ENCODE assay signal across 26 cellular contexts in genomic region chr20:47040506-47041125, GRCh38.
DNase-seq lines count a peak whose midpoint lies in the region; ATAC-seq, FAIRE-seq and TF ChIP-seq lines count a peak whose summit lies in the region.
"Had no signal": no experiment of that assay in that cellular context is flagged by ENCODE, and none has a peak within 500 bp of the region (broad histone marks: within the 10 kb centered on the region; RNA-seq: fewer than 3 reads in every experiment).

No MANE protein-coding gene starts in this region.

- POLR2A ChIA-PET in HEK293 (lab: Yijun Ruan, JAX) (no interaction called here), K562 (lab: Yijun Ruan, JAX) (interaction anchor here (0.6 kb wide), 1 partner anchor 43 kb away, joined by 6 read pairs; no protein-coding TSS in a partner anchor)

- no peaks in the 10 kb centered on the region for H3K4me1 ChIP-seq in HEK293 (ENCODE audit: control insufficient read depth, insufficient read depth, low read length)
- peaks cover 2 to 16% of the 10 kb centered on the region in 2 experiments; a peak in 4 of 5 replicates for H3K4me1 ChIP-seq in K562 (replicated peaks in 1 of 2; ENCODE audit: control insufficient read depth in 2 of 2, insufficient read depth in 2 of 2, low read length in 2 of 2)
- H3K4me1 ChIP-seq: A549, Peyer's patch, SJSA1 had no signal

- H3K4me3 Mint-ChIP-seq in nephron = no peak overlapping the region
- H3K4me3 Mint-ChIP-seq: B cell; CD4-positive, CD25-positive, alpha-beta regulatory T cell; IgD-negative memory B cell had no signal

- peaks cover 38% of the 10 kb centered on the region for H3K4me1 Mint-ChIP-seq in nephron
- H3K4me1 Mint-ChIP-seq: B cell; CD4-positive, CD25-positive, alpha-beta regulatory T cell; IgD-negative memory B cell had no signal

- no peaks in the 10 kb centered on the region for H4K20me1 ChIP-seq in K562 (replicated peaks; ENCODE audit: control insufficient read depth, insufficient read depth, low read length)

- no peaks in the 10 kb centered on the region for H3K27me3 Mint-ChIP-seq in nephron (ENCODE audit: low read depth)

- intact Hi-C loops in K562 (cut with micrococcal nuclease) = no loop called here

- H2AFZ ChIP-seq in K562 (ENCODE audit: low read depth, low read length) = no peak overlapping the region

- in situ Hi-C loops in K562 (cut with MboI) = no loop called here

- DNase-seq in NCI-H69 (lab: John Stamatoyannopoulos, UW) = peak; percentile 71
- peak; percentile 69 to 74 (median 71) for DNase-seq in K562 (ENCODE audit: extremely low read depth in 1 of 4, low spot score in 3 of 4)
- DNase-seq in stimulated activated naive CD8-positive, alpha-beta T cell treated with anti-CD3 and anti-CD28 coated beads, Interleukin-15, Interleukin-2, amounts not matched to agents 100 U/mL and 50 U/mL, for 24 hours = no peak
- DNase-seq: CD4-positive, CD25-positive, alpha-beta regulatory T cell; COR-L47; DMS 273 treated with DMSO at 0.1 percent for 48 hours; DMS79 treated with DMSO at 0.1 percent for 48 hours; Karpas-422; MV-4-11; NCI-H1105 treated with DMSO at 0.1 percent for 48 hours; NCI-H187; NCI-H2227 treated with DMSO at 0.1 percent for 48 hours; NCI-H510A; NCI-H82; Peyer's patch; T-helper 1 cell had no signal

- ATAC-seq in K562 = peak; percentile 92
- ATAC-seq in stimulated activated naive CD8-positive, alpha-beta T cell treated with anti-CD3 and anti-CD28 coated beads, Interleukin-15, Interleukin-2, amounts not matched to agents 100 U/mL and 50 U/mL, for 24 hours = no peak
- no peak for ATAC-seq in GM18867 (IDR thresholded peaks at IDR 0.05; ENCODE audit: unreplicated experiment)
- ATAC-seq in GM18511 (IDR thresholded peaks at IDR 0.05; ENCODE audit: unreplicated experiment) = no peak
- no peak for ATAC-seq in HG03139 (IDR thresholded peaks at IDR 0.05; ENCODE audit: unreplicated experiment)
- ATAC-seq: A549, GM12878 had no signal

- peaks cover 0 to 11% of the 10 kb centered on the region in 2 experiments; a peak in 1 of 5 replicates for H3K27me3 ChIP-seq in K562 (ENCODE audit: control insufficient read depth in 2 of 2, insufficient read depth in 2 of 2, low read length in 2 of 2)
- H3K27me3 ChIP-seq: Peyer's patch, SJSA1 had no signal

- no peak for TF ChIP-seq RAD21 in K562 (CRISPR knock-in tag; conservative IDR thresholded peaks at IDR 0.05 in 1 of 2, IDR thresholded peaks at IDR 0.05 in 1 of 2)

- H3K9ac ChIP-seq in K562 (ENCODE audit: insufficient read depth in 1 of 2, low read depth in 2 of 2, low read length in 2 of 2) = no peak overlapping the region

- H3K27ac Mint-ChIP-seq in nephron = peak overlapping the region in 2 of 3 experiments; percentile 40 to 78
- H3K27ac Mint-ChIP-seq: B cell; CD4-positive, CD25-positive, alpha-beta regulatory T cell; IgD-negative memory B cell had no signal

- peak; percentile 88 for FAIRE-seq in K562 (lab: Jason Lieb, UNC)
- FAIRE-seq: A549, GM12878 had no signal

- peaks cover 18% of the 10 kb centered on the region for H3K9me3 Mint-ChIP-seq in nephron
- H3K9me3 Mint-ChIP-seq: CD4-positive, CD25-positive, alpha-beta regulatory T cell had no signal

- H3K36me3 Mint-ChIP-seq in nephron (ENCODE audit: low read depth) = peaks cover 10% of the 10 kb centered on the region
- H3K36me3 Mint-ChIP-seq: CD4-positive, CD25-positive, alpha-beta regulatory T cell had no signal

- H3K9me1 ChIP-seq in K562 (ENCODE audit: control insufficient read depth, insufficient read depth, low read length) = no peaks in the 10 kb centered on the region

- H3K4me3 ChIP-seq in HEK293 (ENCODE audit: low read depth, low read length) (no peak overlapping the region), K562 (no peak overlapping the region)
- H3K4me3 ChIP-seq: A549, GM12878, Peyer's patch, SJSA1 had no signal

- no peaks in the 10 kb centered on the region for H3K79me2 ChIP-seq in K562 (ENCODE audit: control insufficient read depth, insufficient read depth, low read length)

- no TSS peak for BruUV-seq in K562 (replicated peaks; lab: Mats Ljungman, UMichigan)

- TF ChIP-seq POLR2A in K562 (conservative IDR thresholded peaks at IDR 0.05) = no peak

- TF ChIP-seq EP300 in K562 (IDR thresholded peaks at IDR 0.05; ENCODE audit: low read length) = peak; percentile 50

- H3K27ac ChIP-seq in HEK293 (ENCODE audit: extremely low read depth, low read depth, low read length) (no peak overlapping the region), K562 (ENCODE audit: extremely low read depth, low read depth, low read length) (no peak overlapping the region)
- H3K27ac ChIP-seq: A549, Peyer's patch, SJSA1 had no signal

- CTCF ChIA-PET in HEK293 (lab: Yijun Ruan, JAX) (interaction anchor here (0.5 kb wide), 1 partner anchor 324 kb away, joined by 3 read pairs; no protein-coding TSS in a partner anchor), K562 (lab: Yijun Ruan, JAX; ENCODE audit: low intra/inter-chr PET ratio) (no interaction called here)

- H3K36me3 ChIP-seq in HEK293 (ENCODE audit: control insufficient read depth in 2 of 2, insufficient read depth in 1 of 2, low read length in 2 of 2) = no peaks in the 10 kb centered on the region
- no peaks in the 10 kb centered on the region for H3K36me3 ChIP-seq in K562 (ENCODE audit: control insufficient read depth, insufficient read depth, low read length)
- H3K36me3 ChIP-seq: Peyer's patch, SJSA1 had no signal

- no peak overlapping the region; the same call in 1 of the 2 replicates for H3K4me2 ChIP-seq in K562 (ENCODE audit: insufficient read depth, low read length)
- H3K4me2 ChIP-seq: A549 had no signal

- H3K9me3 ChIP-seq in HEK293 (ENCODE audit: control insufficient read depth, insufficient read depth, low read depth, low read length) = no peaks in the 10 kb centered on the region
- no peaks in the 10 kb centered on the region; the same call in 1 of the 2 replicates for H3K9me3 ChIP-seq in K562 (replicated peaks; ENCODE audit: control insufficient read depth, insufficient read depth, low read depth, low read length)
- H3K9me3 ChIP-seq: Peyer's patch, SJSA1 had no signal

- TF ChIP-seq CTCF in HEK293 (tag by site-specific recombination; IDR thresholded peaks at IDR 0.05) = no peak
- no peak for TF ChIP-seq CTCF in K562 (IDR thresholded peaks at IDR 0.05 in 2 of 3, conservative IDR thresholded peaks at IDR 0.05 in 1 of 3; ENCODE audit: insufficient read depth in 2 of 3, low read depth in 1 of 3, low read length in 3 of 3)
- no peak for TF ChIP-seq CTCF in nephron (IDR thresholded peaks at IDR 0.05; ENCODE audit: unreplicated experiment in 3 of 3)

- WGBS in K562 (ENCODE audit: insufficient coverage, low coverage, missing lambda C conversion rate) = 0% methylated on average over 5 of the region's 5 CpGs

TF ChIP-seq in HEK293, 187 proteins besides CTCF, POLR2A, EP300 and RAD21 (continues in another document):
- TF ChIP-seq GLIS1 (tag by site-specific recombination; IDR thresholded peaks at IDR 0.05) = peak; percentile 80
- peak; percentile 99 for TF ChIP-seq ZIC2 (tag by site-specific recombination; IDR thresholded peaks at IDR 0.05)
- no peak for TF ChIP-seq EGR2 (tag by site-specific recombination; IDR thresholded peaks at IDR 0.05; ENCODE audit: low read depth)
- TF ChIP-seq ZNF513 (tag by site-specific recombination; IDR thresholded peaks at IDR 0.05) = no peak

TF ChIP-seq in K562, 482 proteins besides CTCF, POLR2A, EP300 and RAD21 (continues in another document):
- TF ChIP-seq ZNF511 (CRISPR knock-in tag; IDR thresholded peaks at IDR 0.05) (no peak), HMG20B (CRISPR knock-in tag; IDR thresholded peaks at IDR 0.05) (no peak), STAG1 (CRISPR knock-in tag; IDR thresholded peaks at IDR 0.05; ENCODE audit: borderline replicate concordance) (no peak), CBX3 (IDR thresholded peaks at IDR 0.05; ENCODE audit: borderline replicate concordance in 1 of 2, low read length in 2 of 2) (no peak), NCOA1 (IDR thresholded peaks at IDR 0.05; ENCODE audit: low read depth) (peak; percentile 41; the same call in 1 of the 2 replicates), CC2D1A (IDR thresholded peaks at IDR 0.05) (peak; percentile 33; the same call in 1 of the 2 replicates), ZBTB7A (IDR thresholded peaks at IDR 0.05; ENCODE audit: borderline replicate concordance, control insufficient read depth, low read depth, low read length) (no peak), IRF1 (CRISPR knock-in tag; IDR thresholded peaks at IDR 0.05; ENCODE audit: borderline replicate concordance) (no peak), STAT5A (IDR thresholded peaks at IDR 0.05; ENCODE audit: borderline replicate concordance, low read length) (0 out of 2 replicates have a peak, but pooled peaks have one; percentile 45), PYGO2 (tag; IDR thresholded peaks at IDR 0.05) (no peak), DEAF1 (CRISPR knock-in tag; IDR thresholded peaks at IDR 0.05) (no peak), FOXJ3 (CRISPR knock-in tag; IDR thresholded peaks at IDR 0.05) (no peak), KLF16 (IDR thresholded peaks at IDR 0.05) (peak; percentile 78), ZNF699 (CRISPR knock-in tag; IDR thresholded peaks at IDR 0.05; ENCODE audit: insufficient replicate concordance) (no peak), CHD2 (IDR thresholded peaks at IDR 0.05; ENCODE audit: low read depth, low read length) (no peak), ARID1B (IDR thresholded peaks at IDR 0.05) (peak; percentile 88)

Comparison
In these comparisons a context has a peak if more than half of its experiments do, and no peak if none do; other contexts are left out.
1. Of the 44 proteins assayed by ChIP-seq in both K562 and HEK293: peak only in K562: KLF16; only in HEK293: none; in both: none; in neither: 43.